In genomic region chr11:1129143-1129665, GRCh38 we compare ENCODE assay signal across 3 cellular contexts.
TF ChIP-seq lines count a peak whose summit lies in the region.

No MANE protein-coding gene starts in this region.

TF ChIP-seq in SK-N-SH, 30 proteins besides CTCF, POLR2A, EP300 and RAD21:
- TF ChIP-seq TAF1 (IDR thresholded peaks at IDR 0.05; ENCODE audit: borderline replicate concordance, low read depth, low read length) (no peak), RCOR1 (IDR thresholded peaks at IDR 0.05; ENCODE audit: low read length) (no peak), SMC3 (IDR thresholded peaks at IDR 0.05; ENCODE audit: low read depth, low read length) (no peak), CHD2 (IDR thresholded peaks at IDR 0.05; ENCODE audit: low read length, partially characterized antibody) (no peak), GABPA (IDR thresholded peaks at IDR 0.05; ENCODE audit: low read depth) (no peak), REST (IDR thresholded peaks at IDR 0.05; ENCODE audit: low read depth, low read length) (no peak), GATA2 (CRISPR knock-in tag; IDR thresholded peaks at IDR 0.05) (no peak), SIN3A (IDR thresholded peaks at IDR 0.05; ENCODE audit: borderline replicate concordance, low read depth, low read length) (no peak), FOXM1 (IDR thresholded peaks at IDR 0.05; ENCODE audit: low read depth) (no peak)
TF ChIP-seq in SK-N-SH: peak in this region for 0.

TF ChIP-seq in SK-N-SH treated with all-trans-retinoic acid at 6 μM for 48 hours, 23 proteins besides CTCF, POLR2A, EP300 and RAD21:
- no peak for TF ChIP-seq ZNF565 (CRISPR knock-in tag; conservative IDR thresholded peaks at IDR 0.05; ENCODE audit: low read depth)
- no peak for TF ChIP-seq TCF4 (CRISPR knock-in tag; IDR thresholded peaks at IDR 0.05; ENCODE audit: borderline replicate concordance)
- TF ChIP-seq TOX (CRISPR knock-in tag; IDR thresholded peaks at IDR 0.05; ENCODE audit: borderline replicate concordance) = no peak
- no peak for TF ChIP-seq GLIS3 (CRISPR knock-in tag; IDR thresholded peaks at IDR 0.05)

TF ChIP-seq in WTC11, 78 proteins besides CTCF, POLR2A, EP300 and RAD21:
- TF ChIP-seq GRHL2 (CRISPR knock-in tag; IDR thresholded peaks at IDR 0.05; ENCODE audit: insufficient replicate concordance, severe bottlenecking) (no peak), MAX (CRISPR knock-in tag; IDR thresholded peaks at IDR 0.05) (no peak), ZNF671 (CRISPR knock-in tag; IDR thresholded peaks at IDR 0.05) (no peak), CREM (CRISPR knock-in tag; IDR thresholded peaks at IDR 0.05) (no peak), ZNF121 (CRISPR knock-in tag; IDR thresholded peaks at IDR 0.05) (no peak), SP1 (CRISPR knock-in tag; conservative IDR thresholded peaks at IDR 0.05) (no peak)
